Comparison of ENCODE assay signal across 17 cellular contexts in genomic region chr13:75400775-75401174, GRCh38.
A peak's percentile ranks its signal among the peaks of the same experiment; 100 is the strongest.
DNase-seq lines count a peak whose midpoint lies in the region; ATAC-seq and TF ChIP-seq lines count a peak whose summit lies in the region.
"Had no signal": no experiment of that assay in that cellular context is flagged by ENCODE, and none has a peak within 500 bp of the region (broad histone marks: within the 10 kb centered on the region; RNA-seq: fewer than 3 reads in every experiment).

No MANE protein-coding gene starts in this region.

- DNase-seq in NCI-H2107 (lab: John Stamatoyannopoulos, UW) (no peak), DMS79 (lab: John Stamatoyannopoulos, UW) (no peak)
- no peak for DNase-seq in CD8-positive, alpha-beta T cell
- DNase-seq in stimulated activated naive B cell treated with anti-CD40 and anti-IgM and Interleukin-4, amounts not matched to agents 10 μg/mL and 1 μg/mL and 100 μg/mL, for 72 hours = no peak
- DNase-seq: activated CD4-positive, alpha-beta T cell treated with anti-CD3 and anti-CD28 coated beads for 1 hour; activated naive CD4-positive, alpha-beta T cell treated with Interleukin-2 at 50 U/mL for 16 hours; cortex of kidney; immature natural killer cell; NCI-H1436 treated with DMSO at 0.1 percent for 48 hours; NCI-H226; trophoblast cell had no signal

- no peaks in the 10 kb centered on the region for H3K27me3 ChIP-seq in liver (ENCODE audit: control insufficient read depth in 4 of 4, insufficient read depth in 4 of 4, low read length in 3 of 4)
- H3K27me3 ChIP-seq in CD8-positive, alpha-beta T cell (ENCODE audit: insufficient read depth, low read length) = no peaks in the 10 kb centered on the region

- intact Hi-C loops in CD8-positive, alpha-beta T cell (cut with DNase I, micrococcal nuclease) = no loop called here

- H3K27me3 Mint-ChIP-seq in CD8-positive, alpha-beta T cell (ENCODE audit: low read depth) = peaks cover 12% of the 10 kb centered on the region
- no peaks in the 10 kb centered on the region for H3K27me3 Mint-ChIP-seq in stimulated activated naive B cell treated with anti-CD40 and anti-IgM and Interleukin-4, amounts not matched to agents 10 μg/mL and 1 μg/mL and 100 μg/mL, for 72 hours

- H3K27ac Mint-ChIP-seq in CD8-positive, alpha-beta T cell = no peak overlapping the region
- H3K27ac Mint-ChIP-seq in stimulated activated naive B cell treated with anti-CD40 and anti-IgM and Interleukin-4, amounts not matched to agents 10 μg/mL and 1 μg/mL and 100 μg/mL, for 72 hours = no peak overlapping the region
- H3K27ac Mint-ChIP-seq: immature natural killer cell; T-helper 1 cell treated with Interleukin-12 subunit alpha and Interleukin-12 subunit beta and Interleukin-4 antibody, amounts not matched to agents 30 μg/mL and 1 μg/mL, for 36 hours had no signal

- TF ChIP-seq CTCF in liver (IDR thresholded peaks at IDR 0.05; ENCODE audit: low read depth, low read length, missing input control) = no peak
- TF ChIP-seq CTCF in CD8-positive, alpha-beta T cell (IDR thresholded peaks at IDR 0.05) = no peak

- H3K9ac ChIP-seq in liver (ENCODE audit: low read depth in 1 of 2, low read length in 2 of 2) = no peak overlapping the region

- POLR2A ChIA-PET in CD8-positive, alpha-beta T cell (lab: Charles Lee) = interaction anchor here (1.1 kb wide), 1 partner anchor 12 kb away, joined by 3 read pairs; no protein-coding TSS in a partner anchor

- CTCF ChIA-PET in CD8-positive, alpha-beta T cell (lab: Charles Lee) = no interaction called here

- H3K4me3 Mint-ChIP-seq in CD8-positive, alpha-beta T cell = no peak overlapping the region
- no peak overlapping the region for H3K4me3 Mint-ChIP-seq in stimulated activated naive B cell treated with anti-CD40 and anti-IgM and Interleukin-4, amounts not matched to agents 10 μg/mL and 1 μg/mL and 100 μg/mL, for 72 hours
- H3K4me3 Mint-ChIP-seq: immature natural killer cell; T-helper 1 cell treated with Interleukin-12 subunit alpha and Interleukin-12 subunit beta and Interleukin-4 antibody, amounts not matched to agents 30 μg/mL and 1 μg/mL, for 36 hours had no signal

- no peaks in the 10 kb centered on the region for H3K4me1 Mint-ChIP-seq in CD8-positive, alpha-beta T cell (ENCODE audit: low read depth)
- H3K4me1 Mint-ChIP-seq in stimulated activated naive B cell treated with anti-CD40 and anti-IgM and Interleukin-4, amounts not matched to agents 10 μg/mL and 1 μg/mL and 100 μg/mL, for 72 hours = peaks cover 0 to 4% of the 10 kb centered on the region in 2 donors
- H3K4me1 Mint-ChIP-seq: immature natural killer cell had no signal

- ATAC-seq in GM18868 (IDR thresholded peaks at IDR 0.05; ENCODE audit: unreplicated experiment) = peak; percentile 64
- peak; percentile 64 for ATAC-seq in GM21447 (IDR thresholded peaks at IDR 0.05; ENCODE audit: unreplicated experiment)
- ATAC-seq in HG03025 (IDR thresholded peaks at IDR 0.05; ENCODE audit: low FRiP score, unreplicated experiment) = peak; percentile 53
- no peak for ATAC-seq in CD8-positive, alpha-beta T cell
- ATAC-seq in stimulated activated naive B cell treated with anti-CD40 and anti-IgM and Interleukin-4, amounts not matched to agents 10 μg/mL and 1 μg/mL and 100 μg/mL, for 72 hours (replicated peaks) = no peak

- H3K27ac ChIP-seq in liver (ENCODE audit: low read depth in 1 of 2, low read length in 2 of 2) = no peak overlapping the region
- H3K27ac ChIP-seq in CD8-positive, alpha-beta T cell (ENCODE audit: low read depth, low read length) = no peak overlapping the region
- H3K27ac ChIP-seq: epithelial cell of prostate had no signal

- peaks cover 6% of the 10 kb centered on the region for H3K9me3 Mint-ChIP-seq in CD8-positive, alpha-beta T cell
- peaks cover 3 to 7% of the 10 kb centered on the region in 2 donors for H3K9me3 Mint-ChIP-seq in stimulated activated naive B cell treated with anti-CD40 and anti-IgM and Interleukin-4, amounts not matched to agents 10 μg/mL and 1 μg/mL and 100 μg/mL, for 72 hours
- H3K9me3 Mint-ChIP-seq: T-helper 1 cell treated with Interleukin-12 subunit alpha and Interleukin-12 subunit beta and Interleukin-4 antibody, amounts not matched to agents 30 μg/mL and 1 μg/mL, for 36 hours had no signal

- no peaks in the 10 kb centered on the region for H3K36me3 Mint-ChIP-seq in CD8-positive, alpha-beta T cell
- no peaks in the 10 kb centered on the region for H3K36me3 Mint-ChIP-seq in stimulated activated naive B cell treated with anti-CD40 and anti-IgM and Interleukin-4, amounts not matched to agents 10 μg/mL and 1 μg/mL and 100 μg/mL, for 72 hours
- H3K36me3 Mint-ChIP-seq: immature natural killer cell had no signal

- H3K36me3 ChIP-seq in liver (ENCODE audit: control insufficient read depth in 4 of 4, insufficient read depth in 3 of 4, low read depth in 1 of 4, low read length in 3 of 4) = no peaks in the 10 kb centered on the region
- H3K36me3 ChIP-seq in CD8-positive, alpha-beta T cell (ENCODE audit: insufficient read depth, low read length) = no peaks in the 10 kb centered on the region

- WGBS in liver = 69% methylated on average over 1 of the region's 1 CpG

- peaks cover 0 to 8% (median 5%) of the 10 kb centered on the region in 4 donors for H3K4me1 ChIP-seq in liver (ENCODE audit: control insufficient read depth in 4 of 4, insufficient read depth in 4 of 4, low read length in 3 of 4)
- no peaks in the 10 kb centered on the region for H3K4me1 ChIP-seq in CD8-positive, alpha-beta T cell (ENCODE audit: insufficient read depth, low read length)

- H3K9me3 ChIP-seq in liver (ENCODE audit: control insufficient read depth in 4 of 4, low read length in 3 of 4) = no peaks in the 10 kb centered on the region
- no peaks in the 10 kb centered on the region for H3K9me3 ChIP-seq in CD8-positive, alpha-beta T cell (ENCODE audit: low read length)

- no peak for TF ChIP-seq RAD21 in liver (IDR thresholded peaks at IDR 0.05)

- no peak overlapping the region for H3K4me3 ChIP-seq in liver (ENCODE audit: low read depth in 1 of 3, low read length in 3 of 3)
- H3K4me3 ChIP-seq in CD8-positive, alpha-beta T cell (ENCODE audit: low read depth, low read length) = no peak overlapping the region

TF ChIP-seq in liver, 16 proteins besides CTCF, POLR2A, EP300 and RAD21:
- TF ChIP-seq FOXA2 (IDR thresholded peaks at IDR 0.05) (peak; percentile 35), EGR1 (IDR thresholded peaks at IDR 0.05; ENCODE audit: low read depth in 2 of 2) (no peak)
TF ChIP-seq in liver: peak in this region for 1.

Comparison
In these comparisons a context has a peak if more than half of its experiments do, and no peak if none do; other contexts are left out.
1. ATAC-seq: peak in GM18868 (single experiment), GM21447 (single experiment) and HG03025 (single experiment); none in CD8-positive, alpha-beta T cell (single experiment) and stimulated activated naive B cell treated with anti-CD40 and anti-IgM and Interleukin-4, amounts not matched to agents 10 μg/mL and 1 μg/mL and 100 μg/mL, for 72 hours (0 of 2).